In genomic region chrX:100636321-100636991, GRCh38 we compare ENCODE assay signal across 8 cellular contexts. TPM values are rescaled to one million over a fixed set of nuclear protein-coding genes. Genes with fewer than 3 reads are reported as not detected.
DNase-seq lines count a peak whose midpoint lies in the region; ATAC-seq and TF ChIP-seq lines count a peak whose summit lies in the region.

A gene with protein sequence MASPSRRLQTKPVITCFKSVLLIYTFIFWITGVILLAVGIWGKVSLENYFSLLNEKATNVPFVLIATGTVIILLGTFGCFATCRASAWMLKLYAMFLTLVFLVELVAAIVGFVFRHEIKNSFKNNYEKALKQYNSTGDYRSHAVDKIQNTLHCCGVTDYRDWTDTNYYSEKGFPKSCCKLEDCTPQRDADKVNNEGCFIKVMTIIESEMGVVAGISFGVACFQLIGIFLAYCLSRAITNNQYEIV (minus strand): TSS chrX:100636806. CDS start chrX:100636694, 112 bp downstream.

- no peaks in the 10 kb centered on the region for H3K27me3 ChIP-seq in colonic mucosa

- H3K36me3 Mint-ChIP-seq in activated CD4-positive, alpha-beta T cell treated with anti-CD3 and anti-CD28 coated beads for 36 hours (ENCODE audit: low read depth) = no peaks in the 10 kb centered on the region

- H3K9ac ChIP-seq in colonic mucosa (ENCODE audit: low read depth in 2 of 2, low read length in 2 of 2) = peak within 1 kb of the TSS; percentile 68 to 79

- H3K36me3 ChIP-seq in colonic mucosa = no peaks in the 10 kb centered on the region

- peak within 1 kb of the TSS; percentile 61 for H3K27ac ChIP-seq in colonic mucosa

- H3K4me1 Mint-ChIP-seq in activated CD4-positive, alpha-beta T cell treated with anti-CD3 and anti-CD28 coated beads for 36 hours = peaks cover 6% of the 10 kb centered on the region

- peak; percentile 25 for TF ChIP-seq CTCF in colonic mucosa (IDR thresholded peaks at IDR 0.05)

- ATAC-seq in HG02610 (IDR thresholded peaks at IDR 0.05; ENCODE audit: unreplicated experiment) (peak; percentile 97), HG02759 (IDR thresholded peaks at IDR 0.05; ENCODE audit: unreplicated experiment) (no peak)
- ATAC-seq in activated CD4-positive, alpha-beta T cell treated with anti-CD3 and anti-CD28 coated beads for 36 hours = peak; percentile 100

- H3K9me3 ChIP-seq in colonic mucosa = no peaks in the 10 kb centered on the region

- H3K4me3 ChIP-seq in colonic mucosa = peak within 1 kb of the TSS; percentile 51

- H3K4me1 ChIP-seq in colonic mucosa = no peaks in the 10 kb centered on the region

- DNase-seq in GM03348 (ENCODE audit: low spot score) (peak; percentile 88), NCI-H2029 (lab: John Stamatoyannopoulos, UW) (peak; percentile 70), colonic mucosa (peak; percentile 89), kidney glomerular epithelial cell (lab: John Stamatoyannopoulos, UW) (peak; percentile 62)
- DNase-seq in activated CD4-positive, alpha-beta T cell treated with anti-CD3 and anti-CD28 coated beads for 36 hours = peak; percentile 84
- DNase-seq in stimulated activated CD4-positive, alpha-beta T cell treated with anti-CD3 and anti-CD28 coated beads, Interleukin-15, amount 100 ng/mL, for 24 hours = peak; percentile 84

- H3K9me3 Mint-ChIP-seq in activated CD4-positive, alpha-beta T cell treated with anti-CD3 and anti-CD28 coated beads for 36 hours (ENCODE audit: low read depth) = no peaks in the 10 kb centered on the region

- intact Hi-C loops in activated CD4-positive, alpha-beta T cell treated with anti-CD3 and anti-CD28 coated beads for 36 hours (cut with DNase I, micrococcal nuclease) = loop anchor here in 1 of 2 experiments (1.0 kb wide), 2 partner anchors 21 to 123 kb away; no protein-coding TSS in a partner anchor
- intact Hi-C loops in colonic mucosa (cut with DNase I) = no loop called here

- CTCF ChIA-PET in activated CD4-positive, alpha-beta T cell treated with anti-CD3 and anti-CD28 coated beads for 36 hours (lab: Charles Lee) = interaction anchor here (0.6 to 1.7 kb wide), 6 partner anchors 21 to 651 kb away, joined by 3 to 6 read pairs (median 4); no protein-coding TSS in a partner anchor

- H3K4me3 Mint-ChIP-seq in activated CD4-positive, alpha-beta T cell treated with anti-CD3 and anti-CD28 coated beads for 36 hours = peak within 1 kb of the TSS; percentile 75

- H3K27me3 Mint-ChIP-seq in activated CD4-positive, alpha-beta T cell treated with anti-CD3 and anti-CD28 coated beads for 36 hours = peaks cover 8% of the 10 kb centered on the region

- POLR2A ChIA-PET in activated CD4-positive, alpha-beta T cell treated with anti-CD3 and anti-CD28 coated beads for 36 hours (lab: Charles Lee) = no interaction called here

- H3K27ac Mint-ChIP-seq in activated CD4-positive, alpha-beta T cell treated with anti-CD3 and anti-CD28 coated beads for 36 hours = peak within 1 kb of the TSS; percentile 83

RNA-seq across cellular contexts. Expression of the gene that starts here (rescaled TPM):
- under 1 TPM; 0.41 to 0.47 TPM for total RNA-seq in activated CD4-positive, alpha-beta T cell treated with anti-CD3 and anti-CD28 coated beads for 36 hours
- 100 to 1,000 TPM in 1 of 2 donors, 10 to 100 TPM in 1; 57.6 to 106 TPM for total RNA-seq in colonic mucosa

Comparison
In these comparisons a context has a peak if more than half of its experiments do, and no peak if none do; other contexts are left out.
1. RNA of the gene that starts here (total RNA-seq): 57.6 to 106 TPM in colonic mucosa; 0.41 to 0.47 TPM in activated CD4-positive, alpha-beta T cell treated with anti-CD3 and anti-CD28 coated beads for 36 hours; every median in the first group is over 10 times any median in the second.
2. Peak in DNase-seq and ATAC-seq in activated CD4-positive, alpha-beta T cell treated with anti-CD3 and anti-CD28 coated beads for 36 hours; RNA of the gene not detected or under 1 TPM.
3. Peak in every context shown above with its lines, with median percentiles within 50 percentile points of each other: DNase-seq.